ENCODE assay signal across 30 cellular contexts in the genomic region with DNA sequence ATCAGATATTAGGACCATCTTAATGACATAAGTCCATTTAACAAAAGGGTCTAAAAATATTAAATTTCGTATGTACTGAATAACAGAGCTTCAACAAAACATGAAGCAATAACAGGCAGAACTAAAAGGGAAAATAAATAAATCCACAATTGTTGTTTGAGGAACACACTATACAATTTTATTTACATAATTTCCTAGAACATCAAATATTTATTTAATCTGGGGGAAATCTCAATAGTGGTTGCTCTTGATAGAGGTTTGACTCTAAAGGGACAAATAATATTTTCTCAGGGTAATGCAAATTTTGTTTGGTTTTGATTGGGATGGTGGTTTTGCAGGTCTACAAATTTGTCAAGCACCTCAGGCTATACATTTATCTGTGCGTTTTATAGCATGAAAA.
"Had no signal": no experiment of that assay in that cellular context is flagged by ENCODE, and none has a peak within 500 bp of the region (broad histone marks: within the 10 kb centered on the region; RNA-seq: fewer than 3 reads in every experiment).

No MANE protein-coding gene starts in this region.

- H3K27ac ChIP-seq: adrenal gland, ascending aorta, body of pancreas, brain microvascular endothelial cell, breast epithelium, cardiac muscle cell, colonic mucosa had no signal

- DNase-seq: activated effector memory CD4-positive, alpha-beta T cell treated with anti-CD3 and anti-CD28 coated beads, Interleukin-2, amount 50 U/mL, for 16 hours; activated effector memory CD4-positive, alpha-beta T cell treated with Interleukin-2 at 50 U/mL for 16 hours; activated gamma-delta T cell; activated gamma-delta T cell treated with Interleukin-2 at 50 U/mL for 16 hours; activated naive CD4-positive, alpha-beta T cell; activated naive CD4-positive, alpha-beta T cell treated with anti-CD3 and anti-CD28 coated beads for 36 hours; activated naive CD4-positive, alpha-beta T cell treated with anti-CD3 and anti-CD28 coated beads, Interleukin-2, amount 10 ng/mL, durations not matched to agents 7 days and 5 days; activated naive CD4-positive, alpha-beta T cell treated with anti-CD3 and anti-CD28 coated beads, Interleukin-2, amount 50 U/mL, for 16 hours; activated naive CD4-positive, alpha-beta T cell treated with Interleukin-2 at 50 U/mL for 16 hours; activated naive CD8-positive, alpha-beta T cell treated with anti-CD3 and anti-CD28 coated beads for 36 hours; activated naive CD8-positive, alpha-beta T cell treated with anti-CD3 and anti-CD28 coated beads, Interleukin-2, amount 10 ng/mL, durations not matched to agents 7 days and 5 days; activated naive CD8-positive, alpha-beta T cell treated with anti-CD3 and anti-CD28 coated beads, Interleukin-2, amount 50 U/mL, for 24 hours; activated T-cell treated with anti-CD3 and anti-CD28 coated beads, Interleukin-2, amount 50 U/mL, for 48 hours; activated T-cell treated with anti-CD3 and anti-CD28 coated beads, Interleukin-2, amount 50 U/mL, for 72 hours; adrenal gland; amniotic stem cell; amygdala; anterior cingulate cortex; aorta; body of pancreas; brain microvascular endothelial cell; caudate nucleus; central memory CD4-positive, alpha-beta T cell; cerebellar nuclear complex; colonic mucosa had no signal

- H3K4me3 ChIP-seq: adrenal gland, ascending aorta, body of pancreas, breast epithelium, cardiac muscle cell, colonic mucosa had no signal

- ATAC-seq: activated naive CD4-positive, alpha-beta T cell treated with anti-CD3 and anti-CD28 coated beads, Interleukin-2, amount 50 U/mL, for 72 hours; activated naive CD8-positive, alpha-beta T cell treated with anti-CD3 and anti-CD28 coated beads, Interleukin-2, amount 50 U/mL, for 24 hours; activated T-cell treated with anti-CD3 and anti-CD28 coated beads, Interleukin-2, amount 50 U/mL, for 72 hours; activated T-helper 17 cell treated with anti-CD3 and anti-CD28 coated beads, Interleukin-2, amount 50 U/mL, for 72 hours; body of pancreas had no signal

- H3K36me3 ChIP-seq: adrenal gland, ascending aorta, brain microvascular endothelial cell, breast epithelium, cardiac muscle cell, colonic mucosa had no signal

- H3K4me1 ChIP-seq: adrenal gland, ascending aorta, body of pancreas, breast epithelium, colonic mucosa had no signal

- H3K27me3 ChIP-seq: adrenal gland, ascending aorta, body of pancreas, brain microvascular endothelial cell, breast epithelium, cardiac muscle cell, colonic mucosa had no signal
